ENCODE assay signal across 20 cellular contexts in genomic region chr20:47886454-47887041, GRCh38.
DNase-seq lines count a peak whose midpoint lies in the region; ATAC-seq, FAIRE-seq and TF ChIP-seq lines count a peak whose summit lies in the region.
"Had no signal": no experiment of that assay in that cellular context is flagged by ENCODE, and none has a peak within 500 bp of the region (broad histone marks: within the 10 kb centered on the region; RNA-seq: fewer than 3 reads in every experiment).

No MANE protein-coding gene starts in this region.

- no peak for TF ChIP-seq POLR2A in H1 (IDR thresholded peaks at IDR 0.05; ENCODE audit: control extremely low read depth in 1 of 2, low read depth in 2 of 2, low read length in 2 of 2)

- H3K4me3 ChIP-seq in H1 (ENCODE audit: extremely low read depth in 1 of 4, insufficient read depth in 2 of 4, low read depth in 3 of 4, low read length in 4 of 4) (no peak overlapping the region), neural progenitor cell (no peak overlapping the region)
- H3K4me3 ChIP-seq: GM23338, PC-9, SJSA1 had no signal

- no peak overlapping the region for H2BK120ac ChIP-seq in H1 (replicated peaks; ENCODE audit: low read depth, low read length)

- no peak for FAIRE-seq in H1 (lab: Jason Lieb, UNC)
- FAIRE-seq: GM12891 had no signal

- no peaks in the 10 kb centered on the region for H3K23me2 ChIP-seq in H1 (ENCODE audit: low read depth, low read length)

- no peaks in the 10 kb centered on the region for H3K4me1 Mint-ChIP-seq in neural progenitor cell
- H3K4me1 Mint-ChIP-seq: GM23338 had no signal

- H2BK5ac ChIP-seq in H1 (ENCODE audit: low read depth, low read length), result no peak overlapping the region

- DNase-seq in NCI-H1092 (lab: John Stamatoyannopoulos, UW), result peak; percentile 21
- peak; percentile 32 for DNase-seq in NCI-H2196 treated with DMSO at 0.1 percent for 48 hours (lab: John Stamatoyannopoulos, UW; ENCODE audit: unreplicated experiment)
- DNase-seq in H1 (ENCODE audit: low read depth in 1 of 2, low spot score in 2 of 2), result no peak
- no peak for DNase-seq in neural progenitor cell (ENCODE audit: low spot score)
- DNase-seq in DMS153 (lab: John Stamatoyannopoulos, UW), result no peak
- DNase-seq: BE2C, DMS79 treated with DMSO at 0.1 percent for 48 hours, HCEC 1CT, MM.1S, NCI-H1048, NCI-H1436 treated with DMSO at 0.1 percent for 48 hours, NCI-H1930, NCI-H345, NCI-H524, PC-9 had no signal

- no peaks in the 10 kb centered on the region for H3K79me2 ChIP-seq in H1 (ENCODE audit: control insufficient read depth in 1 of 2, insufficient read depth in 2 of 2, low read length in 2 of 2)
- no peaks in the 10 kb centered on the region for H3K79me2 ChIP-seq in neural progenitor cell (ENCODE audit: low read depth)

- no peak overlapping the region for H2BK20ac ChIP-seq in H1 (ENCODE audit: low read length)

- POLR2A ChIA-PET in H1 (lab: Charles Lee; ENCODE audit: partially characterized antibody), result no interaction called here

- H2AFZ ChIP-seq in H1 (ENCODE audit: low read length), result no peak overlapping the region
- H2AFZ ChIP-seq in neural progenitor cell (replicated peaks), result no peak overlapping the region
- H2AFZ ChIP-seq: GM23338, PC-9 had no signal

- ATAC-seq in GM18502 (IDR thresholded peaks at IDR 0.05; ENCODE audit: poor library complexity, unreplicated experiment), result no peak
- ATAC-seq in GM19463 (IDR thresholded peaks at IDR 0.05; ENCODE audit: unreplicated experiment), result no peak
- ATAC-seq: GM23338 had no signal

- no peaks in the 10 kb centered on the region for H3K27me3 ChIP-seq in H1 (replicated peaks in 1 of 4; ENCODE audit: control insufficient read depth in 3 of 4, extremely low read depth in 1 of 4, insufficient read depth in 3 of 4, low read length in 3 of 4)
- H3K27me3 ChIP-seq in neural progenitor cell, result no peaks in the 10 kb centered on the region
- H3K27me3 ChIP-seq: BE2C had no signal

- H3K9me3 ChIP-seq in H1 (ENCODE audit: insufficient read depth in 2 of 2, low read depth in 1 of 2, low read length in 1 of 2) (no peaks in the 10 kb centered on the region), neural progenitor cell (ENCODE audit: low read depth) (no peaks in the 10 kb centered on the region)
- H3K9me3 ChIP-seq: BE2C, SJSA1 had no signal

- H2AK5ac ChIP-seq in H1 (ENCODE audit: low read depth, low read length), result no peak overlapping the region

- no peak overlapping the region for H3K4me2 ChIP-seq in H1 (ENCODE audit: insufficient read depth in 1 of 2, low read depth in 2 of 2, low read length in 2 of 2)
- no peak overlapping the region for H3K4me2 ChIP-seq in neural progenitor cell
- H3K4me2 ChIP-seq: GM23338, PC-9 had no signal

- no peaks in the 10 kb centered on the region for H4K20me1 ChIP-seq in H1 (replicated peaks in 1 of 2; ENCODE audit: control insufficient read depth in 1 of 2, insufficient read depth in 2 of 2, low read length in 2 of 2)
- no peaks in the 10 kb centered on the region for H4K20me1 ChIP-seq in neural progenitor cell (ENCODE audit: low read depth)

- peak overlapping the region; percentile 78 for H3K27ac Mint-ChIP-seq in neural progenitor cell
- H3K27ac Mint-ChIP-seq: GM23338 had no signal

- no peaks in the 10 kb centered on the region for H3F3A ChIP-seq in neural progenitor cell (ENCODE audit: low read depth)

- peaks cover 2% of the 10 kb centered on the region for H3K9me3 Mint-ChIP-seq in neural progenitor cell
- H3K9me3 Mint-ChIP-seq: GM23338 had no signal

- H3K79me1 ChIP-seq in H1 (ENCODE audit: low read depth, low read length), result no peaks in the 10 kb centered on the region

- no peaks in the 10 kb centered on the region for H3K36me3 ChIP-seq in H1 (ENCODE audit: control insufficient read depth in 2 of 4, insufficient read depth in 4 of 4, low read length in 3 of 4)
- no peaks in the 10 kb centered on the region for H3K36me3 ChIP-seq in neural progenitor cell
- H3K36me3 ChIP-seq: BE2C, SJSA1 had no signal

- WGBS in H1 (ENCODE audit: extremely low coverage in 1 of 2, insufficient coverage in 1 of 2, insufficient read length in 1 of 2, insufficient replicate concordance in 2 of 2, low coverage in 1 of 2, low lambda C conversion rate in 2 of 2, missing lambda C conversion rate in 1 of 2), 2 experiments, result 93% methylated on average over 18 of the region's 18 CpGs; no CpG with 5 or more reads in 1 of the 2 experiments

- H3K18ac ChIP-seq in H1 (ENCODE audit: extremely low read depth, low read length), result no peak overlapping the region

- no peak for TF ChIP-seq RAD21 in H1 (IDR thresholded peaks at IDR 0.05 in 1 of 2, conservative IDR thresholded peaks at IDR 0.05 in 1 of 2; ENCODE audit: low read depth in 2 of 2, low read length in 2 of 2)

- no peaks in the 10 kb centered on the region for H3K4me1 ChIP-seq in H1 (replicated peaks in 1 of 4; ENCODE audit: control insufficient read depth in 3 of 4, insufficient read depth in 4 of 4, low read length in 3 of 4)
- no peaks in the 10 kb centered on the region for H3K4me1 ChIP-seq in neural progenitor cell
- H3K4me1 ChIP-seq: BE2C, SJSA1 had no signal

- no peak overlapping the region for H3K9ac ChIP-seq in H1 (replicated peaks in 1 of 4; ENCODE audit: extremely low read depth in 1 of 4, low read depth in 3 of 4, low read length in 3 of 4)
- H3K9ac ChIP-seq in neural progenitor cell, result no peak overlapping the region

- no peak overlapping the region for H4K91ac ChIP-seq in H1 (replicated peaks; ENCODE audit: insufficient read length, low read length)

- H3K14ac ChIP-seq in H1 (ENCODE audit: insufficient read length), result no peak overlapping the region

- H3K36me3 Mint-ChIP-seq in neural progenitor cell, result no peaks in the 10 kb centered on the region

- no peak overlapping the region for H4K5ac ChIP-seq in H1 (ENCODE audit: insufficient read length, low read depth, low read length)

- H3K23ac ChIP-seq in H1 (ENCODE audit: insufficient read length), result no peak overlapping the region

- H3K56ac ChIP-seq in H1 (replicated peaks; ENCODE audit: insufficient read length, low read depth, low read length), result no peak overlapping the region

- peak overlapping the region; percentile 51; the same call in 1 of the 2 replicates for H4K8ac ChIP-seq in H1 (ENCODE audit: extremely low read depth, insufficient read depth, low read length)

- no peak for TF ChIP-seq EP300 in H1 (IDR thresholded peaks at IDR 0.05; ENCODE audit: borderline replicate concordance in 1 of 2, low read depth in 2 of 2, low read length in 2 of 2)

- no peak overlapping the region for H2BK15ac ChIP-seq in H1 (ENCODE audit: low read length)

- H3K4ac ChIP-seq in H1 (replicated peaks; ENCODE audit: insufficient read length, low read depth, low read length), result no peak overlapping the region

- CTCF ChIA-PET in H1 (lab: Charles Lee; ENCODE audit: partially characterized antibody), result no interaction called here

- H3K27me3 Mint-ChIP-seq in neural progenitor cell (ENCODE audit: insufficient read depth, low read depth), result peaks cover 15% of the 10 kb centered on the region

- TF ChIP-seq CTCF in H1 (IDR thresholded peaks at IDR 0.05; ENCODE audit: control extremely low read depth in 1 of 3, insufficient read depth in 1 of 3, low read depth in 1 of 3, low read length in 3 of 3) (no peak), neural progenitor cell (IDR thresholded peaks at IDR 0.05) (no peak)

- H3K27ac ChIP-seq in H1 (ENCODE audit: low read depth, low read length) (no peak overlapping the region), neural progenitor cell (no peak overlapping the region)
- H3K27ac ChIP-seq: PC-9, SJSA1 had no signal

- no peak overlapping the region for H3K4me3 Mint-ChIP-seq in neural progenitor cell
- H3K4me3 Mint-ChIP-seq: GM23338 had no signal

- no peak overlapping the region for H2BK12ac ChIP-seq in H1 (ENCODE audit: low read depth, low read length)

TF ChIP-seq in H1, 55 proteins besides CTCF, POLR2A, EP300 and RAD21:
- TF ChIP-seq GABPA (IDR thresholded peaks at IDR 0.05; ENCODE audit: borderline replicate concordance, insufficient read depth, low read length) (no peak), HDAC6 (IDR thresholded peaks at IDR 0.05; ENCODE audit: low read depth, low read length) (no peak), FOSL1 (IDR thresholded peaks at IDR 0.05; ENCODE audit: insufficient read depth, low read depth, low read length) (no peak), GTF2F1 (IDR thresholded peaks at IDR 0.05; ENCODE audit: borderline replicate concordance, low read depth, low read length) (no peak)

Comparison
In these comparisons a context has a peak if more than half of its experiments do, and no peak if none do; other contexts are left out.
1. DNase-seq: peak in NCI-H1092 (single experiment) and NCI-H2196 treated with DMSO at 0.1 percent for 48 hours (single experiment); none in H1 (0 of 2), neural progenitor cell (single experiment) and DMS153 (single experiment).